ENCODE assay signal across 1 cellular context in the genomic region with DNA sequence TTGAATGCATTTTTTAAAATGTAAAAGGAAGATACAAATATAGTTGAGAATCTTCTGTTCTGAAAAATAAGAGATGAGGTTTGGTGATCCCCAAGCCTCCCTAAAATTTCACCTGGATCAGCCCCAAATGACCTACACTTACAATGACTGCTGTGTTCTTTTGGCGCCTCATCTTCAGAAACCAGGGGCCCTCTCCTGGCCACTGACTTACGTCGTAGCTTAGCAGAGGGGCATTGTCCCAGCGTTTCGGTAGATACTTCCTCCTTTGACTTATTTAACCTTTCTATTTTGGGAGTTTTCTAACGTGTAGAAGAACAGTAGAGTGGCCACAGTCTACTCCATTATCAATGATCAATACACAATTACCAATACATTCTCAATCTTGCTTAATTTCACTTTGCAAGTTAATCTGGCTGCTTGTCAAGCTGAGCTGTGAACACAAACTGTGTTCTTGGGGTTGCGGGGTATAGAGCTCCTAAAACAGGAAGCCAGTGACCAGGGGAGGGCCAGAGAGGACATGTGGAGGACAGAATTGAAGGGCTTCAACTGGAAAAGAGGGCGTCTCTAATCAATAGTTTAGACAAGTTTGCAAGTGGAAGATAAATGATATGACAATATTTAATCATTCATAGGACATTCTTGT.
TF ChIP-seq lines count a peak whose summit lies in the region.

No MANE protein-coding gene starts in this region.

TF ChIP-seq in GM23338, 12 proteins besides CTCF, POLR2A, EP300 and RAD21 (continued from another document):
- TF ChIP-seq ZNF462 (CRISPR knock-in tag; IDR thresholded peaks at IDR 0.05) (no peak), ZNF114 (CRISPR knock-in tag; IDR thresholded peaks at IDR 0.05) (no peak), CREB1 (CRISPR knock-in tag; IDR thresholded peaks at IDR 0.05; ENCODE audit: low read depth) (no peak), ETS1 (IDR thresholded peaks at IDR 0.05) (no peak), POLR2AphosphoS5 (IDR thresholded peaks at IDR 0.05; ENCODE audit: low read depth) (no peak), JUNB (IDR thresholded peaks at IDR 0.05; ENCODE audit: unreplicated experiment) (no peak), NANOG (IDR thresholded peaks at IDR 0.05; ENCODE audit: borderline replicate concordance) (no peak), EZH2 (IDR thresholded peaks at IDR 0.05; ENCODE audit: low read depth, unreplicated experiment) (no peak), STAT1 (IDR thresholded peaks at IDR 0.05; ENCODE audit: unreplicated experiment) (no peak)
